In genomic region chr5:96074460-96075254, GRCh38 we compare ENCODE assay signal across 2 cellular contexts.
TF ChIP-seq lines count a peak whose summit lies in the region.

No MANE protein-coding gene starts in this region.

TF ChIP-seq in HCT116, 20 proteins besides CTCF, POLR2A, EP300 and RAD21:
- TF ChIP-seq ZBTB33 (IDR thresholded peaks at IDR 0.05; ENCODE audit: extremely low read depth, insufficient replicate concordance, low read length): no peak

TF ChIP-seq in endothelial cell of umbilical vein, 7 proteins besides CTCF, POLR2A, EP300 and RAD21:
- TF ChIP-seq MYC (IDR thresholded peaks at IDR 0.05; ENCODE audit: low read depth, low read length) (no peak), JUN (IDR thresholded peaks at IDR 0.05; ENCODE audit: borderline replicate concordance, insufficient read depth, insufficient read length, low read depth) (no peak), FOS (IDR thresholded peaks at IDR 0.05; ENCODE audit: borderline replicate concordance, insufficient read depth, low read length) (no peak), GATA2 (IDR thresholded peaks at IDR 0.05; ENCODE audit: insufficient read depth, insufficient read length, low read depth, low read length) (no peak), EZH2 (IDR thresholded peaks at IDR 0.05; ENCODE audit: borderline replicate concordance, low read depth, low read length, severe bottlenecking) (no peak)
TF ChIP-seq in endothelial cell of umbilical vein: peak in this region for 0.
